In the genomic region with DNA sequence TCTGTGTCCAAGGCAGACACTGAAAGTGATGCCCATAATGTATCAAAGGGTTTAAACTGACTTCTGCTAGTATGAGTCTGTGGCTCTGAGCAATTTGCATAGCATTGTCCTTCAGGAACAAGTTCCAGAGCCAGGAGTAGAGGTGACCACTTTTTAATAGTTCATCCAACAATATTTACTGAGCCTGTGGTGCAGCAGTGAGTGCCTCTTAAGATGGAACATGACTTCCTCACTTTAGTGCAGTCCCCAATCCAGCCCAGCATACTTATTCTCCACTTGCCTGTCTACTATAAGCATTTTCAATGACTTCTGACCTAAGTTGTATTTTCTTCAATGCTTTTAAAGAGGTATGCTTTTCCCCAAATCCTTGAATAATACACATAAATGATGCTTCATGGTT, we compare ENCODE assay signal across 5 cellular contexts.
"Had no signal": no experiment of that assay in that cellular context is flagged by ENCODE, and none has a peak within 500 bp of the region (broad histone marks: within the 10 kb centered on the region; RNA-seq: fewer than 3 reads in every experiment).

No MANE protein-coding gene starts in this region.

- DNase-seq: H9, HCEC 1CT, IMR-90 had no signal

- H3K4me3 ChIP-seq: GM23338, K562 had no signal

- ATAC-seq: GM23338, K562 had no signal
